8 cellular contexts compared by ENCODE assay signal in the genomic region with DNA sequence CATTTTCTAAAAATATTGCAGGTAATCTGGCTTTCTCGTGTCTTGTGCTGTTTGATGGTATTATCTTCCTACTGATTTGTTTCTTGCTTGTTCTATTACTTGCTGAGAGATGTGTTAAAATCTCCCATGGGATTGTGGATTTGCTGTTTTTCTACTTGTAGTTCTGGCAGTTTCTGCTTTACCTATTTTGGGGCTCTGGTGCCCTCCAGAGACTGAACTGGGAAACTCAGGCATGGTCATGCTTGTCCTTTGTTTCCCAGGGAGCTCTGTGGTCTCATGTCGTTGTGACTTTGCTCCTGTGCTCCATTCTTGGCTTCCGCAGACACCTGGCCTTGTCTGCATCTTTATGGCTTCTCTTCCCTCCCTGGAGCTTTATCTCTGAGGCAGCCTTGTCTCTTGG. TPM values are rescaled to one million over a fixed set of nuclear protein-coding genes. Genes with fewer than 3 reads are reported as not detected.
DNase-seq lines count a peak whose midpoint lies in the region; ATAC-seq and TF ChIP-seq lines count a peak whose summit lies in the region.

No MANE protein-coding gene starts in this region.

- H3K27ac ChIP-seq in brain microvascular endothelial cell: no peak overlapping the region

- no peaks in the 10 kb centered on the region for H3K27me3 ChIP-seq in brain microvascular endothelial cell (replicated peaks)

- in situ Hi-C loops in ACHN (cut with HindIII; ENCODE audit: low pct_ligation_motif_present, low pct_unique_long_range_greater_than_20kb, low sequenced_read_pairs) (no loop called here), brain microvascular endothelial cell (cut with HindIII; ENCODE audit: low pct_ligation_motif_present, low sequenced_read_pairs) (no loop called here)

- H3K36me3 ChIP-seq in brain microvascular endothelial cell (replicated peaks): no peaks in the 10 kb centered on the region

- ATAC-seq in GM18870 (IDR thresholded peaks at IDR 0.05; ENCODE audit: unreplicated experiment) (no peak), HG03280 (IDR thresholded peaks at IDR 0.05; ENCODE audit: unreplicated experiment) (no peak)

- no peak overlapping the region for H3K4me3 ChIP-seq in brain microvascular endothelial cell (ENCODE audit: low read depth, low read length)

- peak; percentile 83 for TF ChIP-seq CTCF in brain microvascular endothelial cell (IDR thresholded peaks at IDR 0.05; ENCODE audit: low read depth, low read length, missing control alignments)

- DNase-seq in ACHN (peak; percentile 56), ELR (ENCODE audit: low read depth) (peak; percentile 53), NCI-H2196 treated with DMSO at 0.1 percent for 48 hours (lab: John Stamatoyannopoulos, UW; ENCODE audit: unreplicated experiment) (peak; percentile 15), brain microvascular endothelial cell (peak; percentile 71), lung microvascular endothelial cell (ENCODE audit: low read depth in 2 of 2) (peak; percentile 68 to 76)
- no peak for DNase-seq in stimulated activated CD8-positive, alpha-beta memory T cell treated with anti-CD3 and anti-CD28 coated beads, Interleukin-4, amount 100 ng/mL, for 48 hours

RNA-seq across cellular contexts. Expression of a gene that starts 39.5 kb away (rescaled TPM):
- 29.9 and 32.7 TPM in 2 replicates for total RNA-seq in lung microvascular endothelial cell

RNA-seq across cellular contexts. Expression of a gene that starts 54.7 kb away (rescaled TPM):
- total RNA-seq in lung microvascular endothelial cell: 48.6 and 70.2 TPM in 2 replicates
